Comparison of ENCODE assay signal across 8 cellular contexts in genomic region chr6:170291271-170292110, GRCh38. TPM values are rescaled to one million over a fixed set of nuclear protein-coding genes. Genes with fewer than 3 reads are reported as not detected.
DNase-seq lines count a peak whose midpoint lies in the region; ATAC-seq and TF ChIP-seq lines count a peak whose summit lies in the region.

No MANE protein-coding gene starts in this region.

- peak overlapping the region; percentile 94 to 99 (median 98) for H3K27ac Mint-ChIP-seq in brain

- no peaks in the 10 kb centered on the region for H3K9me3 ChIP-seq in HUES6 (ENCODE audit: control insufficient read depth, insufficient read depth, low read depth, low read length)
- H3K9me3 ChIP-seq in iPS-18c (ENCODE audit: control insufficient read depth, insufficient read depth, low read length) = peaks cover 2% of the 10 kb centered on the region

- H3K9me3 Mint-ChIP-seq in brain = peaks cover 0 to 3% (median 0%) of the 10 kb centered on the region in 5 experiments

- H3K36me3 ChIP-seq in HUES6 (ENCODE audit: control insufficient read depth, insufficient read depth, low read length) = no peaks in the 10 kb centered on the region

- H3K27me3 ChIP-seq in HUES6 (ENCODE audit: control insufficient read depth, insufficient read depth, low read length) = peaks cover 99% of the 10 kb centered on the region

- peaks cover 25% of the 10 kb centered on the region for H3K36me3 Mint-ChIP-seq in brain

- H3K27me3 Mint-ChIP-seq in brain = peaks cover 14% of the 10 kb centered on the region

- H3K4me3 Mint-ChIP-seq in brain = peak overlapping the region; percentile 93 to 98 (median 96)

- POLR2A ChIA-PET in RWPE1 (lab: Yijun Ruan, JAX; ENCODE audit: low non-redundant PET) = interaction anchor here (0.6 kb wide), 1 partner anchor 13 kb away, joined by 6 read pairs; no protein-coding TSS in a partner anchor

- peak; percentile 55 for ATAC-seq in sciatic nerve
- ATAC-seq in GM18870 (IDR thresholded peaks at IDR 0.05; ENCODE audit: unreplicated experiment) = no peak

- no peak overlapping the region for H3K9ac ChIP-seq in HUES6 (ENCODE audit: low read length)

- H3K4me3 ChIP-seq in HUES6 (ENCODE audit: low read depth, low read length) (peak overlapping the region; percentile 71), iPS-18c (ENCODE audit: insufficient read depth, low read depth, low read length) (peak overlapping the region; percentile 60)

- H3K27ac ChIP-seq in HUES6 (ENCODE audit: low read depth, low read length) (no peak overlapping the region), RWPE1 (peak overlapping the region; percentile 72)

- TF ChIP-seq CTCF in RWPE1 (conservative IDR thresholded peaks at IDR 0.05; ENCODE audit: low read depth) (no peak), brain (conservative IDR thresholded peaks at IDR 0.05) (no peak)

- peaks cover 62% of the 10 kb centered on the region for H3K4me1 Mint-ChIP-seq in brain

- peak; percentile 63 for DNase-seq in G401 (ENCODE audit: low spot score)
- DNase-seq in RWPE1 (ENCODE audit: low spot score) = no peak
- DNase-seq in sciatic nerve (ENCODE audit: low spot score) = peak; percentile 79
- no peak for DNase-seq in activated gamma-delta T cell treated with Interleukin-2 at 50 U/mL for 16 hours

- H3K4me1 ChIP-seq in HUES6 (ENCODE audit: control insufficient read depth, insufficient read depth, low read length) = peaks cover 50% of the 10 kb centered on the region

- in situ Hi-C loops in G401 (cut with HindIII; ENCODE audit: low sequenced_read_pairs) = no loop called here

- intact Hi-C loops in sciatic nerve (cut with DNase I) = no loop called here

- CTCF ChIA-PET in RWPE1 (lab: Yijun Ruan, JAX) = interaction anchor here (0.7 to 6.3 kb wide), 9 partner anchors 26 to 501 kb away, joined by 3 to 39 read pairs (median 3); no protein-coding TSS in a partner anchor

RNA-seq across cellular contexts. Expression of gene DLL1, which starts 0.6 kb away (rescaled TPM):
- 0.18 and 0.51 TPM in 2 replicates for total RNA-seq in G401 (2014; rRNA removed; shearing (Covaris generic))
- polyA plus RNA-seq in brain (ENCODE audit: insufficient read depth, low read depth, low replicate concordance) = 22.0 TPM
- 15.4 TPM for total RNA-seq in sciatic nerve

RNA-seq across cellular contexts. Expression of gene FAM120B, which starts 15.1 kb away (rescaled TPM):
- 9.4 and 12.5 TPM in 2 replicates for total RNA-seq in G401 (2014; rRNA removed; shearing (Covaris generic))
- 22.2 TPM for polyA plus RNA-seq in brain (ENCODE audit: insufficient read depth, low read depth, low replicate concordance)
- 36.5 TPM for total RNA-seq in sciatic nerve

Comparison
In these comparisons a context has a peak if more than half of its experiments do, and no peak if none do; other contexts are left out.
1. DNase-seq: peak in G401 (single experiment) and sciatic nerve (single experiment); none in RWPE1 (single experiment) and activated gamma-delta T cell treated with Interleukin-2 at 50 U/mL for 16 hours (single experiment).
2. RNA of gene DLL1, which starts 0.6 kb away (total RNA-seq): 15.4 TPM in sciatic nerve (single experiment); 0.18 to 0.51 TPM in G401; every median in the first group is over 10 times any median in the second.